Comparison of ENCODE assay signal across 8 cellular contexts in the genomic region with DNA sequence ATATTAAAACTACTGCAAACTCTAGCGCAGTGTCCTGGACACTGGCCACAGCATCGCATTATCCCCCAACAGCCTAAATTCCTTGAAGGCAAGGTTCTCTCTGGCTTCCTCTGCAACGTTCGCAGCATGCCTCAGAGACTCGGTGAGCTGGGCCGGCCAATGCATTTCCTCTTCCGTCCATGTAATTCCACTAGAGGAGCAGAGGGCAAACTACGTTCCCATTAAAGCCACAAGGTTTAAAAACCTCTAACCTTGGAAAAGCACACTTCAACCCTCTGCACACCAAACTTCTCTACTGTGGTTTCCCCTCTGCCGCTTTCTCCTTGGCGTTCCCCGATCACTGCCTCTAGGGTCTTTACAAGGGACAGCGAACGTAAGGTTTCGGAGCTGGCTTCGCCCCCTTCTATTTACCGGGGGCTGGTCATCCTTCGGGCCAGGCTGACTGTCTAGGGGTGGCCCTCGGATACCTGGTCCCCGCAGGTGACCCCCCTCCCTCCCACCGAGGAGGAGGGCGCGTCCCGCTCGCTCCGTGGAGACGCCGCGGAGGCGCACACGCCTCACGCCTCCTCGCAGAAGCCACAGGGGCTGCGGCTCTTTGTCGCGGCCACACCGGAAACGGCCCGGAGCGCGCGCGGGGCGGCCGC. TPM values are rescaled to one million over a fixed set of nuclear protein-coding genes. Genes with fewer than 3 reads are reported as not detected.
A peak's percentile ranks its signal among the peaks of the same experiment; 100 is the strongest.
DNase-seq lines count a peak whose midpoint lies in the region; ATAC-seq, FAIRE-seq and TF ChIP-seq lines count a peak whose summit lies in the region.

No MANE protein-coding gene starts in this region.

- H2BK15ac ChIP-seq in neuronal stem cell (ENCODE audit: low read length): no peak overlapping the region

- H2AK5ac ChIP-seq in neuronal stem cell (ENCODE audit: low read depth, low read length): no peak overlapping the region

- peak overlapping the region; percentile 98 for H2AFZ ChIP-seq in neuronal stem cell (ENCODE audit: low read length)

- H3K36me3 ChIP-seq in neuronal stem cell (replicated peaks in 1 of 2; ENCODE audit: control insufficient read depth in 2 of 2, insufficient read depth in 2 of 2, low read length in 2 of 2): peaks cover 0 to 12% of the 10 kb centered on the region in 2 donors

- no peaks in the 10 kb centered on the region for H3K9me3 ChIP-seq in neuronal stem cell (replicated peaks in 1 of 2; ENCODE audit: control insufficient read depth in 2 of 2, insufficient read depth in 1 of 2, low read depth in 1 of 2, low read length in 2 of 2)

- TF ChIP-seq CTCF in AG09309 (IDR thresholded peaks at IDR 0.05; ENCODE audit: control insufficient read depth, insufficient read depth, low read depth, low read length, missing control alignments): no peak

- H3K4me1 ChIP-seq in neuronal stem cell (ENCODE audit: control insufficient read depth in 2 of 2, insufficient read depth in 1 of 2, low read depth in 1 of 2, low read length in 2 of 2): peaks cover 3 to 8% of the 10 kb centered on the region in 2 donors

- FAIRE-seq in GM12891 (lab: Jason Lieb, UNC): peak; percentile 68

- peak overlapping the region; percentile 69 for H2BK12ac ChIP-seq in neuronal stem cell (ENCODE audit: low read length)

- no peak for DNase-seq in AG09309 (ENCODE audit: low read depth)
- DNase-seq in GM12891 (ENCODE audit: insufficient read length, low spot score): no peak
- DNase-seq in NCI-H1105 (lab: John Stamatoyannopoulos, UW): peak; percentile 17
- DNase-seq in activated CD8-positive, alpha-beta memory T cell treated with anti-CD3 and anti-CD28 coated beads, Interleukin-2, amount 50 U/mL, for 48 hours: peak; percentile 54
- DNase-seq in glomerular visceral epithelial cell (ENCODE audit: extremely low spot score): peak; percentile 69
- peak; percentile 36 for DNase-seq in neuronal stem cell (ENCODE audit: low spot score)
- DNase-seq in NCI-H524 treated with DMSO at 0.1 percent for 48 hours (lab: John Stamatoyannopoulos, UW): no peak

- H3K4me2 ChIP-seq in neuronal stem cell (ENCODE audit: insufficient read depth, low read length, poor library complexity, severe bottlenecking): peak overlapping the region; percentile 38

- H4K91ac ChIP-seq in neuronal stem cell (ENCODE audit: low read depth, low read length, poor library complexity): no peak overlapping the region

- H3K27me3 ChIP-seq in neuronal stem cell (ENCODE audit: control insufficient read depth in 3 of 3, insufficient read depth in 3 of 3, low read depth in 1 of 3, low read length in 3 of 3): peaks cover 0 to 7% (median 0%) of the 10 kb centered on the region in 3 experiments

- H3K4me3 ChIP-seq in AG09309 (ENCODE audit: control insufficient read depth, low read depth, low read length) (peak overlapping the region; percentile 94), neuronal stem cell (ENCODE audit: low read length in 2 of 2) (peak overlapping the region; percentile 72 to 87)

- H3K4ac ChIP-seq in neuronal stem cell (ENCODE audit: low read length): no peak overlapping the region

- H3K18ac ChIP-seq in neuronal stem cell (ENCODE audit: low read length): peak overlapping the region; percentile 98

- peak overlapping the region; percentile 43 for H2BK5ac ChIP-seq in neuronal stem cell (ENCODE audit: low read length)

- peak overlapping the region; percentile 1 for H2BK120ac ChIP-seq in neuronal stem cell (ENCODE audit: low read depth, low read length)

- peak; percentile 5 for ATAC-seq in HG02840 (IDR thresholded peaks at IDR 0.05; ENCODE audit: low FRiP score, unreplicated experiment)

- no peak for TF ChIP-seq POLR2A in GM12891 (IDR thresholded peaks at IDR 0.05; ENCODE audit: low read depth, low read length)

- H3K23ac ChIP-seq in neuronal stem cell (ENCODE audit: low read depth, low read length, poor library complexity): peak overlapping the region; percentile 96

- no peak overlapping the region for H4K8ac ChIP-seq in neuronal stem cell (ENCODE audit: low read depth, low read length)

- peak overlapping the region; percentile 97 for H3K9ac ChIP-seq in neuronal stem cell (ENCODE audit: low read depth, low read length, poor library complexity)

- peak overlapping the region; percentile 88 for H3K27ac ChIP-seq in neuronal stem cell (replicated peaks; ENCODE audit: low read length)

- WGBS in neuronal stem cell (ENCODE audit: extremely low coverage in 2 of 2, insufficient read length in 2 of 2, insufficient replicate concordance in 1 of 2), 2 donors: no CpG with 5 or more reads among the region's 44 CpGs

- no peaks in the 10 kb centered on the region for H3K79me1 ChIP-seq in neuronal stem cell (ENCODE audit: low read depth, low read length)

- H3K14ac ChIP-seq in neuronal stem cell (ENCODE audit: low read length): peak overlapping the region; percentile 78

TF ChIP-seq in GM12891, 5 proteins besides CTCF, POLR2A, EP300 and RAD21:
- TF ChIP-seq SPI1 (IDR thresholded peaks at IDR 0.05; ENCODE audit: low read depth, low read length) (peak; percentile 46), POLR2AphosphoS5 (IDR thresholded peaks at IDR 0.05; ENCODE audit: low read depth, low read length) (0 out of 2 replicates have a peak, but pooled peaks have one; percentile 21), TAF1 (IDR thresholded peaks at IDR 0.05; ENCODE audit: low read depth, low read length) (no peak), POU2F2 (IDR thresholded peaks at IDR 0.05; ENCODE audit: low read depth, low read length) (no peak), PAX5 (IDR thresholded peaks at IDR 0.05; ENCODE audit: insufficient read depth, low read length, severe bottlenecking) (no peak)
TF ChIP-seq in GM12891: peak in this region for 2.

RNA-seq across cellular contexts. Expression of a gene that starts 0.5 kb away (rescaled TPM):
- polyA plus RNA-seq in GM12891 (2012; ENCODE audit: low read depth, missing spikeins): 18.7 TPM
- polyA plus RNA-seq in neuronal stem cell (2013, experiment 1 of 2): 14.4 TPM
- 14.7 TPM for polyA plus RNA-seq in neuronal stem cell (2013, experiment 2 of 2)

Comparison
In these comparisons a context has a peak if more than half of its experiments do, and no peak if none do; other contexts are left out.
1. DNase-seq: peak in NCI-H1105 (single experiment), activated CD8-positive, alpha-beta memory T cell treated with anti-CD3 and anti-CD28 coated beads, Interleukin-2, amount 50 U/mL, for 48 hours (single experiment), glomerular visceral epithelial cell (single experiment) and neuronal stem cell (single experiment); none in AG09309 (single experiment), GM12891 (single experiment) and NCI-H524 treated with DMSO at 0.1 percent for 48 hours (single experiment).